In the genomic region with DNA sequence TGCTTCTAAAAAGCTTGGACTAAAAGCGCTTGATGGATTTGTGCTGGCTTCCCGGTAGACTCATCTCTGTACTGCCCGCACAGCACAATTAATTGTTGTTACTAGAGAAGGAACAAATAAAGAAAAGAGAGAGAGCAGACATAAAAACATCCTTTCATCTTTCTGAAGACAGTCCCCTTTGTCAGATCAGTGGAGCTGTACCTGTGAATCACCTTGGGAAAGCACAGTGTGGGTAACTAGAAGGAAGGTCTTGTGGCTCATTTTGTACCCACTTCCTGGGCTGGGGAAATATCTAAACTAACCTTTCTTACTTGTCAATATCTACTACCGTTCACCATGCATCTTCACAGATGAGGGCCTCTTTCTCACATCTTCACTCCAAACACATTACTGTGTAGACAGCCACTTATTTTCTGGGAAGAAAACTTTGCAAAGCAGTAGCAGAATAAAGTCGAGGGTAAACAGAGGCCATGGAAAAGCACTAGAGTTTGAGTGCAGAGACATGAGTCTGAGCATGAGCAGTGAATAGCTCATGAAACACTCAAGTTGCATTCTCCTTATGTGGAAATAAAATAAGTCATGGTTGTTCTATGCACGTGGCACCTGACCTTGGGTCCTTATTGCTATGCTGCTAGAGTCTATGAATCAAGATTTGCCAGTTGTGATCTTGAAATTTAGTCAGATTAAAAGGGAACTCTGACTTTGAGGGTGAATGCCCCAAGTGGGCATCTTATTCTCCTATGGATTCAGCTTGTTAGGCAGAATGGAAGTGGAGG, we compare ENCODE assay signal across 1 cellular context.
TF ChIP-seq lines count a peak whose summit lies in the region.

No MANE protein-coding gene starts in this region.

TF ChIP-seq in GM23338, 12 proteins besides CTCF, POLR2A, EP300 and RAD21 (continued from another document):
- TF ChIP-seq ZNF462 (CRISPR knock-in tag; IDR thresholded peaks at IDR 0.05): no peak
- no peak for TF ChIP-seq ZNF114 (CRISPR knock-in tag; IDR thresholded peaks at IDR 0.05)
- TF ChIP-seq, protein P1, sequence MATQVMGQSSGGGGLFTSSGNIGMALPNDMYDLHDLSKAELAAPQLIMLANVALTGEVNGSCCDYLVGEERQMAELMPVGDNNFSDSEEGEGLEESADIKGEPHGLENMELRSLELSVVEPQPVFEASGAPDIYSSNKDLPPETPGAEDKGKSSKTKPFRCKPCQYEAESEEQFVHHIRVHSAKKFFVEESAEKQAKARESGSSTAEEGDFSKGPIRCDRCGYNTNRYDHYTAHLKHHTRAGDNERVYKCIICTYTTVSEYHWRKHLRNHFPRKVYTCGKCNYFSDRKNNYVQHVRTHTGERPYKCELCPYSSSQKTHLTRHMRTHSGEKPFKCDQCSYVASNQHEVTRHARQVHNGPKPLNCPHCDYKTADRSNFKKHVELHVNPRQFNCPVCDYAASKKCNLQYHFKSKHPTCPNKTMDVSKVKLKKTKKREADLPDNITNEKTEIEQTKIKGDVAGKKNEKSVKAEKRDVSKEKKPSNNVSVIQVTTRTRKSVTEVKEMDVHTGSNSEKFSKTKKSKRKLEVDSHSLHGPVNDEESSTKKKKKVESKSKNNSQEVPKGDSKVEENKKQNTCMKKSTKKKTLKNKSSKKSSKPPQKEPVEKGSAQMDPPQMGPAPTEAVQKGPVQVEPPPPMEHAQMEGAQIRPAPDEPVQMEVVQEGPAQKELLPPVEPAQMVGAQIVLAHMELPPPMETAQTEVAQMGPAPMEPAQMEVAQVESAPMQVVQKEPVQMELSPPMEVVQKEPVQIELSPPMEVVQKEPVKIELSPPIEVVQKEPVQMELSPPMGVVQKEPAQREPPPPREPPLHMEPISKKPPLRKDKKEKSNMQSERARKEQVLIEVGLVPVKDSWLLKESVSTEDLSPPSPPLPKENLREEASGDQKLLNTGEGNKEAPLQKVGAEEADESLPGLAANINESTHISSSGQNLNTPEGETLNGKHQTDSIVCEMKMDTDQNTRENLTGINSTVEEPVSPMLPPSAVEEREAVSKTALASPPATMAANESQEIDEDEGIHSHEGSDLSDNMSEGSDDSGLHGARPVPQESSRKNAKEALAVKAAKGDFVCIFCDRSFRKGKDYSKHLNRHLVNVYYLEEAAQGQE (IDR thresholded peaks at IDR 0.05; ENCODE audit: unreplicated experiment): no peak
- TF ChIP-seq ZNF331 (CRISPR knock-in tag; IDR thresholded peaks at IDR 0.05; ENCODE audit: low read depth): no peak
- TF ChIP-seq POLR2AphosphoS5 (IDR thresholded peaks at IDR 0.05; ENCODE audit: low read depth): no peak
- no peak for TF ChIP-seq STAT1 (IDR thresholded peaks at IDR 0.05; ENCODE audit: unreplicated experiment)
- TF ChIP-seq NANOG (IDR thresholded peaks at IDR 0.05; ENCODE audit: borderline replicate concordance): no peak
- no peak for TF ChIP-seq EZH2 (IDR thresholded peaks at IDR 0.05; ENCODE audit: low read depth, unreplicated experiment)
